8 cellular contexts compared by ENCODE assay signal in the genomic region with DNA sequence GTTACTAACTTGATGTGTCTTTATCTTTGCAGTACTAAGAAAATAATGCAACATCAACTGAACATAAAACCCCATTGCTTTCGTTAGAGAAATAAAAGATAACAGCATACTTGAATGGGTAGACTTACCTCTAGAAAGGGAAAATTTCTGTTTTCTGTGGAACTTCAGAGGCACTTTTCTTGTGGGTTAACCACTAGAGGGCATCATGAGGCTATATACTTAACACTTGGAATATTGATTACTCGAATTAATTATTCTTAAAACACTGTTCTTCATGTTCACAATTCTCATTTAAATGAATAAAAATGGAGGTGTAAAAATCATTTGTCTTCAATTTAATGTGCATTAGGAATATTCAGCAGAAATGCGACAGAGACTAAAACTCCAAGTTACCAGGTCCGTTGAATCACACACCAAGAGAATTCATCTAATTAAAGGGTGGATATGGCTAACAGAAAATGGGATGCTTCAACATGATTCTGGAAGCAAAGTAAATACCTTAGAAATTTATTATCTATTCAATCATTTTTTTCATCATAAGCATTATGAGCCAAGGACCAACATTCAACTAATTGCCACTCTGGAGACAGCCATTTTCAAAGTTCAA.
DNase-seq lines count a peak whose midpoint lies in the region; ATAC-seq, FAIRE-seq and TF ChIP-seq lines count a peak whose summit lies in the region.

No MANE protein-coding gene starts in this region.

- H2AFZ ChIP-seq in GM23338: no peak overlapping the region

- POLR2A ChIA-PET in RWPE1 (lab: Yijun Ruan, JAX; ENCODE audit: low non-redundant PET): no interaction called here

- intact Hi-C loops in vagina (cut with DNase I): no loop called here

- no peaks in the 10 kb centered on the region for H3K27me3 ChIP-seq in GM23338 (ENCODE audit: insufficient read depth)
- no peaks in the 10 kb centered on the region for H3K27me3 ChIP-seq in vagina

- no peaks in the 10 kb centered on the region for H4K20me1 ChIP-seq in GM23338 (replicated peaks; ENCODE audit: insufficient read depth)

- H3K36me3 ChIP-seq in GM23338 (ENCODE audit: insufficient read depth) (no peaks in the 10 kb centered on the region), vagina (no peaks in the 10 kb centered on the region)

- CTCF ChIA-PET in RWPE1 (lab: Yijun Ruan, JAX): interaction anchor here (0.7 to 1.5 kb wide), 2 partner anchors 353 to 628 kb away, joined by 3 read pairs; a partner anchor contains a TSS
- CTCF ChIA-PET in activated naive CD4-positive, alpha-beta T cell treated with anti-CD3 and anti-CD28 coated beads, Interleukin-2, amount 10 ng/mL, durations not matched to agents 7 days and 5 days (lab: Charles Lee): interaction anchor here (0.8 kb wide), 1 partner anchor 566 kb away, joined by 4 read pairs; no protein-coding TSS in a partner anchor

- peak; percentile 78 for TF ChIP-seq CTCF in AG10803 (conservative IDR thresholded peaks at IDR 0.05; ENCODE audit: low read length)
- TF ChIP-seq CTCF in GM23338 (conservative IDR thresholded peaks at IDR 0.05; ENCODE audit: low read depth in 2 of 2): peak; percentile 52 to 89
- TF ChIP-seq CTCF in RWPE1 (conservative IDR thresholded peaks at IDR 0.05; ENCODE audit: low read depth): peak; percentile 1; the same call in 1 of the 2 replicates
- TF ChIP-seq CTCF in vagina (IDR thresholded peaks at IDR 0.05): peak in 2 of 3 experiments; percentile 28 to 29

- peak; percentile 13 for FAIRE-seq in frontal cortex (lab: Jason Lieb, UNC)

- no peaks in the 10 kb centered on the region for H3F3A ChIP-seq in GM23338 (replicated peaks; ENCODE audit: low read depth)

- no peaks in the 10 kb centered on the region for H3K79me2 ChIP-seq in GM23338 (replicated peaks; ENCODE audit: insufficient read depth)

- ATAC-seq in GM23338 (no peak; the same call in 2 of the 3 replicates), GM21360 (IDR thresholded peaks at IDR 0.05; ENCODE audit: unreplicated experiment) (no peak)

- no peak for TF ChIP-seq POLR2A in vagina (IDR thresholded peaks at IDR 0.05)

- H3K36me3 Mint-ChIP-seq in GM23338 (ENCODE audit: low read depth): no peaks in the 10 kb centered on the region
- peaks cover 4% of the 10 kb centered on the region for H3K36me3 Mint-ChIP-seq in activated naive CD4-positive, alpha-beta T cell treated with anti-CD3 and anti-CD28 coated beads, Interleukin-2, amount 10 ng/mL, durations not matched to agents 7 days and 5 days

- no peak overlapping the region for H3K4me3 Mint-ChIP-seq in GM23338
- H3K4me3 Mint-ChIP-seq in activated naive CD4-positive, alpha-beta T cell treated with anti-CD3 and anti-CD28 coated beads, Interleukin-2, amount 10 ng/mL, durations not matched to agents 7 days and 5 days: no peak overlapping the region

- no peaks in the 10 kb centered on the region for H3K9me3 ChIP-seq in vagina

- H3K27me3 Mint-ChIP-seq in GM23338 (ENCODE audit: insufficient read depth, low read depth, poor library complexity): peaks cover 1% of the 10 kb centered on the region
- no peaks in the 10 kb centered on the region for H3K27me3 Mint-ChIP-seq in activated naive CD4-positive, alpha-beta T cell treated with anti-CD3 and anti-CD28 coated beads, Interleukin-2, amount 10 ng/mL, durations not matched to agents 7 days and 5 days

- no peak overlapping the region for H3K27ac Mint-ChIP-seq in GM23338
- H3K27ac Mint-ChIP-seq in activated naive CD4-positive, alpha-beta T cell treated with anti-CD3 and anti-CD28 coated beads, Interleukin-2, amount 10 ng/mL, durations not matched to agents 7 days and 5 days: no peak overlapping the region

- no peak overlapping the region for H3K27ac ChIP-seq in GM23338 (ENCODE audit: low read depth)
- H3K27ac ChIP-seq in RWPE1: no peak overlapping the region
- no peak overlapping the region for H3K27ac ChIP-seq in vagina

- H3K4me3 ChIP-seq in AG10803 (ENCODE audit: low read length) (no peak overlapping the region), GM23338 (no peak overlapping the region), vagina (no peak overlapping the region)

- peak; percentile 60 for DNase-seq in AG10803 (ENCODE audit: low read depth)
- DNase-seq in GM23338 (ENCODE audit: low spot score): peak; percentile 79
- peak; percentile 8 for DNase-seq in RWPE1 (ENCODE audit: low spot score)
- no peak for DNase-seq in frontal cortex (ENCODE audit: low spot score in 2 of 2)
- no peak for DNase-seq in vagina (ENCODE audit: extremely low spot score in 2 of 2)
- DNase-seq in stimulated activated CD4-positive, alpha-beta T cell treated with anti-CD3 and anti-CD28 coated beads, Interleukin-12 subunit alpha, Interleukin-12 subunit beta, amount 100 ng/mL, for 4 hours: no peak
- DNase-seq in activated naive CD4-positive, alpha-beta T cell treated with anti-CD3 and anti-CD28 coated beads, Interleukin-2, amount 10 ng/mL, durations not matched to agents 7 days and 5 days: no peak

- H3K9me2 ChIP-seq in GM23338 (ENCODE audit: insufficient read depth): 0 out of 2 replicates have a peak, but pooled peaks cover 3% of the 10 kb centered on the region

- no peaks in the 10 kb centered on the region for H3K4me1 Mint-ChIP-seq in GM23338
- peaks cover 23% of the 10 kb centered on the region for H3K4me1 Mint-ChIP-seq in activated naive CD4-positive, alpha-beta T cell treated with anti-CD3 and anti-CD28 coated beads, Interleukin-2, amount 10 ng/mL, durations not matched to agents 7 days and 5 days

- H3K9me3 Mint-ChIP-seq in GM23338: peaks cover 13% of the 10 kb centered on the region; the same call in 2 of the 3 replicates
- H3K9me3 Mint-ChIP-seq in activated naive CD4-positive, alpha-beta T cell treated with anti-CD3 and anti-CD28 coated beads, Interleukin-2, amount 10 ng/mL, durations not matched to agents 7 days and 5 days: peaks cover 15% of the 10 kb centered on the region

- H3K4me1 ChIP-seq in GM23338 (ENCODE audit: insufficient read depth) (no peaks in the 10 kb centered on the region), vagina (peaks cover 8% of the 10 kb centered on the region)

- H3K4me2 ChIP-seq in GM23338: no peak overlapping the region

TF ChIP-seq in GM23338, 12 proteins besides CTCF, POLR2A, EP300 and RAD21 (continues in another document):
- TF ChIP-seq EZH2phosphoT487 (IDR thresholded peaks at IDR 0.05; ENCODE audit: unreplicated experiment): no peak
- TF ChIP-seq ZNF331 (CRISPR knock-in tag; IDR thresholded peaks at IDR 0.05; ENCODE audit: low read depth): no peak
- no peak for TF ChIP-seq NANOG (IDR thresholded peaks at IDR 0.05; ENCODE audit: borderline replicate concordance)
- TF ChIP-seq POLR2AphosphoS5 (IDR thresholded peaks at IDR 0.05; ENCODE audit: low read depth): no peak
- TF ChIP-seq, protein P1, sequence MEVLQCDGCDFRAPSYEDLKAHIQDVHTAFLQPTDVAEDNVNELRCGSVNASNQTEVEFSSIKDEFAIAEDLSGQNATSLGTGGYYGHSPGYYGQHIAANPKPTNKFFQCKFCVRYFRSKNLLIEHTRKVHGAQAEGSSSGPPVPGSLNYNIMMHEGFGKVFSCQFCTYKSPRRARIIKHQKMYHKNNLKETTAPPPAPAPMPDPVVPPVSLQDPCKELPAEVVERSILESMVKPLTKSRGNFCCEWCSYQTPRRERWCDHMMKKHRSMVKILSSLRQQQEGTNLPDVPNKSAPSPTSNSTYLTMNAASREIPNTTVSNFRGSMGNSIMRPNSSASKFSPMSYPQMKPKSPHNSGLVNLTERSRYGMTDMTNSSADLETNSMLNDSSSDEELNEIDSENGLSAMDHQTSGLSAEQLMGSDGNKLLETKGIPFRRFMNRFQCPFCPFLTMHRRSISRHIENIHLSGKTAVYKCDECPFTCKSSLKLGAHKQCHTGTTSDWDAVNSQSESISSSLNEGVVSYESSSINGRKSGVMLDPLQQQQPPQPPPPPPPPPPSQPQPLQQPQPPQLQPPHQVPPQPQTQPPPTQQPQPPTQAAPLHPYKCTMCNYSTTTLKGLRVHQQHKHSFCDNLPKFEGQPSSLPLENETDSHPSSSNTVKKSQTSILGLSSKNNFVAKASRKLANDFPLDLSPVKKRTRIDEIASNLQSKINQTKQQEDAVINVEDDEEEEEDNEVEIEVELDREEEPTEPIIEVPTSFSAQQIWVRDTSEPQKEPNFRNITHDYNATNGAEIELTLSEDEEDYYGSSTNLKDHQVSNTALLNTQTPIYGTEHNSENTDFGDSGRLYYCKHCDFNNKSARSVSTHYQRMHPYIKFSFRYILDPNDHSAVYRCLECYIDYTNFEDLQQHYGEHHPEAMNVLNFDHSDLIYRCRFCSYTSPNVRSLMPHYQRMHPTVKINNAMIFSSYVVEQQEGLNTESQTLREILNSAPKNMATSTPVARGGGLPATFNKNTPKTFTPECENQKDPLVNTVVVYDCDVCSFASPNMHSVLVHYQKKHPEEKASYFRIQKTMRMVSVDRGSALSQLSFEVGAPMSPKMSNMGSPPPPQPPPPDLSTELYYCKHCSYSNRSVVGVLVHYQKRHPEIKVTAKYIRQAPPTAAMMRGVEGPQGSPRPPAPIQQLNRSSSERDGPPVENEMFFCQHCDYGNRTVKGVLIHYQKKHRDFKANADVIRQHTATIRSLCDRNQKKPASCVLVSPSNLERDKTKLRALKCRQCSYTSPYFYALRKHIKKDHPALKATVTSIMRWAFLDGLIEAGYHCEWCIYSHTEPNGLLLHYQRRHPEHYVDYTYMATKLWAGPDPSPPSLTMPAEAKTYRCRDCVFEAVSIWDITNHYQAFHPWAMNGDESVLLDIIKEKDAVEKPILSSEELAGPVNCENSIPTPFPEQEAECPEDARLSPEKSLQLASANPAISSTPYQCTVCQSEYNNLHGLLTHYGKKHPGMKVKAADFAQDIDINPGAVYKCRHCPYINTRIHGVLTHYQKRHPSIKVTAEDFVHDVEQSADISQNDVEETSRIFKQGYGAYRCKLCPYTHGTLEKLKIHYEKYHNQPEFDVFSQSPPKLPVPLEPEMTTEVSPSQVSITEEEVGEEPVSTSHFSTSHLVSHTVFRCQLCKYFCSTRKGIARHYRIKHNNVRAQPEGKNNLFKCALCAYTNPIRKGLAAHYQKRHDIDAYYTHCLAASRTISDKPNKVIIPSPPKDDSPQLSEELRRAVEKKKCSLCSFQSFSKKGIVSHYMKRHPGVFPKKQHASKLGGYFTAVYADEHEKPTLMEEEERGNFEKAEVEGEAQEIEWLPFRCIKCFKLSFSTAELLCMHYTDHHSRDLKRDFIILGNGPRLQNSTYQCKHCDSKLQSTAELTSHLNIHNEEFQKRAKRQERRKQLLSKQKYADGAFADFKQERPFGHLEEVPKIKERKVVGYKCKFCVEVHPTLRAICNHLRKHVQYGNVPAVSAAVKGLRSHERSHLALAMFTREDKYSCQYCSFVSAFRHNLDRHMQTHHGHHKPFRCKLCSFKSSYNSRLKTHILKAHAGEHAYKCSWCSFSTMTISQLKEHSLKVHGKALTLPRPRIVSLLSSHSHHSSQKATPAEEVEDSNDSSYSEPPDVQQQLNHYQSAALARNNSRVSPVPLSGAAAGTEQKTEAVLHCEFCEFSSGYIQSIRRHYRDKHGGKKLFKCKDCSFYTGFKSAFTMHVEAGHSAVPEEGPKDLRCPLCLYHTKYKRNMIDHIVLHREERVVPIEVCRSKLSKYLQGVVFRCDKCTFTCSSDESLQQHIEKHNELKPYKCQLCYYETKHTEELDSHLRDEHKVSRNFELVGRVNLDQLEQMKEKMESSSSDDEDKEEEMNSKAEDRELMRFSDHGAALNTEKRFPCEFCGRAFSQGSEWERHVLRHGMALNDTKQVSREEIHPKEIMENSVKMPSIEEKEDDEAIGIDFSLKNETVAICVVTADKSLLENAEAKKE (CRISPR knock-in tag; IDR thresholded peaks at IDR 0.05): no peak
- TF ChIP-seq JUNB (IDR thresholded peaks at IDR 0.05; ENCODE audit: unreplicated experiment): no peak

Comparison
In these comparisons a context has a peak if more than half of its experiments do, and no peak if none do; other contexts are left out.
1. DNase-seq: peak in AG10803 (single experiment), GM23338 (single experiment) and RWPE1 (single experiment); none in frontal cortex (0 of 2), vagina (0 of 2), stimulated activated CD4-positive, alpha-beta T cell treated with anti-CD3 and anti-CD28 coated beads, Interleukin-12 subunit alpha, Interleukin-12 subunit beta, amount 100 ng/mL, for 4 hours (single experiment) and activated naive CD4-positive, alpha-beta T cell treated with anti-CD3 and anti-CD28 coated beads, Interleukin-2, amount 10 ng/mL, durations not matched to agents 7 days and 5 days (single experiment).
2. CTCF ChIP-seq: peak in every context shown above with its lines; median percentile 78 in AG10803; 70 in GM23338; 28 in vagina; 1 in RWPE1.